Comparison of ENCODE assay signal across 26 cellular contexts in genomic region chr13:77548095-77548494, GRCh38. TPM values are rescaled to one million over a fixed set of nuclear protein-coding genes. Genes with fewer than 3 reads are reported as not detected.
DNase-seq lines count a peak whose midpoint lies in the region; ATAC-seq, FAIRE-seq and TF ChIP-seq lines count a peak whose summit lies in the region.
"Had no signal": no experiment of that assay in that cellular context is flagged by ENCODE, and none has a peak within 500 bp of the region (broad histone marks: within the 10 kb centered on the region; RNA-seq: fewer than 3 reads in every experiment).

No MANE protein-coding gene starts in this region.

- ATAC-seq in GM18508 (IDR thresholded peaks at IDR 0.05; ENCODE audit: insufficient read depth, unreplicated experiment) (peak; percentile 70), GM19468 (IDR thresholded peaks at IDR 0.05; ENCODE audit: extremely low read depth, unreplicated experiment) (peak; percentile 61), HG02852 (IDR thresholded peaks at IDR 0.05; ENCODE audit: unreplicated experiment) (peak; percentile 54), HG03457 (IDR thresholded peaks at IDR 0.05; ENCODE audit: unreplicated experiment) (peak; percentile 86), GM18867 (IDR thresholded peaks at IDR 0.05; ENCODE audit: unreplicated experiment) (no peak)
- ATAC-seq: activated CD8-positive, alpha-beta T cell treated with anti-CD3 and anti-CD28 coated beads, Interleukin-2, amount 10 ng/mL, durations not matched to agents 7 days and 5 days; heart right ventricle; Right ventricle myocardium inferior; stimulated activated effector memory CD8-positive, alpha-beta T cell treated with anti-CD3 and anti-CD28 coated beads, Interleukin-12 subunit alpha, Interleukin-12 subunit beta, amount 100 ng/mL, for 72 hours; T-helper 17 cell had no signal

- H3K27me3 Mint-ChIP-seq in activated CD4-positive, alpha-beta T cell treated with anti-CD3 and anti-CD28 coated beads, Interleukin-2, amount 10 ng/mL, durations not matched to agents 24 days and 14 days: peaks cover 2% of the 10 kb centered on the region

- no peak overlapping the region for H3K4me3 Mint-ChIP-seq in activated CD4-positive, alpha-beta T cell treated with anti-CD3 and anti-CD28 coated beads, Interleukin-2, amount 10 ng/mL, durations not matched to agents 24 days and 14 days
- H3K4me3 Mint-ChIP-seq: activated CD8-positive, alpha-beta T cell treated with anti-CD3 and anti-CD28 coated beads, Interleukin-2, amount 10 ng/mL, durations not matched to agents 7 days and 5 days; activated naive CD8-positive, alpha-beta T cell; stimulated activated effector memory CD8-positive, alpha-beta T cell treated with anti-CD3 and anti-CD28 coated beads, Interleukin-12 subunit alpha, Interleukin-12 subunit beta, amount 100 ng/mL, for 72 hours; T-helper 17 cell had no signal

- H3K27me3 ChIP-seq in tibial artery: no peaks in the 10 kb centered on the region
- H3K27me3 ChIP-seq: BLaER1, heart right ventricle, thyroid gland had no signal

- intact Hi-C loops in activated CD4-positive, alpha-beta T cell treated with anti-CD3 and anti-CD28 coated beads, Interleukin-2, amount 10 ng/mL, durations not matched to agents 24 days and 14 days (cut with micrococcal nuclease): no loop called here
- intact Hi-C loops in tibial artery (cut with DNase I; ENCODE audit: low total_unique reads): no loop called here

- DNase-seq in activated CD4-positive, alpha-beta T cell treated with anti-CD3 and anti-CD28 coated beads, Interleukin-2, amount 10 ng/mL, durations not matched to agents 24 days and 14 days: no peak
- DNase-seq in tibial artery (no peak), H54 (ENCODE audit: insufficient read length, low spot score) (no peak)
- DNase-seq: activated CD8-positive, alpha-beta T cell treated with anti-CD3 and anti-CD28 coated beads, Interleukin-2, amount 10 ng/mL, durations not matched to agents 7 days and 5 days; heart right ventricle; IMR-90; NCI-H187; NCI-H510A treated with DMSO at 0.1 percent for 48 hours; occipital lobe; T-helper 17 cell; thyroid gland had no signal

- H3K36me3 Mint-ChIP-seq in activated CD4-positive, alpha-beta T cell treated with anti-CD3 and anti-CD28 coated beads, Interleukin-2, amount 10 ng/mL, durations not matched to agents 24 days and 14 days (ENCODE audit: low read depth): no peaks in the 10 kb centered on the region
- H3K36me3 Mint-ChIP-seq: activated naive CD8-positive, alpha-beta T cell; stimulated activated effector memory CD8-positive, alpha-beta T cell treated with anti-CD3 and anti-CD28 coated beads, Interleukin-12 subunit alpha, Interleukin-12 subunit beta, amount 100 ng/mL, for 72 hours had no signal

- no peaks in the 10 kb centered on the region for H3K9me3 Mint-ChIP-seq in activated CD4-positive, alpha-beta T cell treated with anti-CD3 and anti-CD28 coated beads, Interleukin-2, amount 10 ng/mL, durations not matched to agents 24 days and 14 days
- H3K9me3 Mint-ChIP-seq: stimulated activated effector memory CD8-positive, alpha-beta T cell treated with anti-CD3 and anti-CD28 coated beads, Interleukin-12 subunit alpha, Interleukin-12 subunit beta, amount 100 ng/mL, for 72 hours had no signal

- no peak overlapping the region for H3K27ac ChIP-seq in tibial artery
- H3K27ac ChIP-seq: BLaER1, heart right ventricle, thyroid gland had no signal

- H3K9me3 ChIP-seq in tibial artery: no peaks in the 10 kb centered on the region
- H3K9me3 ChIP-seq: BLaER1, heart right ventricle, thyroid gland had no signal

- no peak for TF ChIP-seq CTCF in tibial artery (IDR thresholded peaks at IDR 0.05)

- TF ChIP-seq POLR2A in H54 (IDR thresholded peaks at IDR 0.05; ENCODE audit: low read depth, low read length): no peak

- H3K27ac Mint-ChIP-seq in activated CD4-positive, alpha-beta T cell treated with anti-CD3 and anti-CD28 coated beads, Interleukin-2, amount 10 ng/mL, durations not matched to agents 24 days and 14 days: no peak overlapping the region
- H3K27ac Mint-ChIP-seq: activated CD8-positive, alpha-beta T cell treated with anti-CD3 and anti-CD28 coated beads, Interleukin-2, amount 10 ng/mL, durations not matched to agents 7 days and 5 days; activated naive CD8-positive, alpha-beta T cell; stimulated activated effector memory CD8-positive, alpha-beta T cell treated with anti-CD3 and anti-CD28 coated beads, Interleukin-12 subunit alpha, Interleukin-12 subunit beta, amount 100 ng/mL, for 72 hours; T-helper 17 cell had no signal

- peaks cover 0 to 11% (median 5%) of the 10 kb centered on the region in 4 donors for H3K4me1 ChIP-seq in tibial artery

- no peak overlapping the region for H3K4me3 ChIP-seq in tibial artery
- H3K4me3 ChIP-seq: BLaER1, heart right ventricle, thyroid gland had no signal

- H3K36me3 ChIP-seq in tibial artery: no peaks in the 10 kb centered on the region
- H3K36me3 ChIP-seq: BLaER1, heart right ventricle, thyroid gland had no signal

- no peaks in the 10 kb centered on the region for H3K4me1 Mint-ChIP-seq in activated CD4-positive, alpha-beta T cell treated with anti-CD3 and anti-CD28 coated beads, Interleukin-2, amount 10 ng/mL, durations not matched to agents 24 days and 14 days
- H3K4me1 Mint-ChIP-seq: stimulated activated effector memory CD8-positive, alpha-beta T cell treated with anti-CD3 and anti-CD28 coated beads, Interleukin-12 subunit alpha, Interleukin-12 subunit beta, amount 100 ng/mL, for 72 hours had no signal

- FAIRE-seq in H54 (lab: Jason Lieb, UNC): no peak
- FAIRE-seq: A204.1, colon, endometrium had no signal

RNA-seq across cellular contexts. Expression of gene SCEL, which starts 12.6 kb away (rescaled TPM):
- total RNA-seq in activated CD4-positive, alpha-beta T cell treated with anti-CD3 and anti-CD28 coated beads, Interleukin-2, amount 10 ng/mL, durations not matched to agents 24 days and 14 days: not detected in 2 replicates
- total RNA-seq: activated CD8-positive, alpha-beta T cell treated with anti-CD3 and anti-CD28 coated beads, Interleukin-2, amount 10 ng/mL, durations not matched to agents 7 days and 5 days; G401; IMR-90; lung microvascular endothelial cell; myocyte; Right ventricle myocardium inferior; T-helper 17 cell had no signal
